Comparison of ENCODE assay signal across 8 cellular contexts in genomic region chr2:69645026-69645425, GRCh38. TPM values are rescaled to one million over a fixed set of nuclear protein-coding genes. Genes with fewer than 3 reads are reported as not detected.
A peak's percentile ranks its signal among the peaks of the same experiment; 100 is the strongest.
DNase-seq lines count a peak whose midpoint lies in the region; ATAC-seq and TF ChIP-seq lines count a peak whose summit lies in the region.

No MANE protein-coding gene starts in this region.

- DNase-seq in SK-N-SH = no peak
- DNase-seq in SK-N-MC (ENCODE audit: low read depth, low spot score) = no peak
- DNase-seq in endothelial cell (ENCODE audit: low spot score) = no peak
- DNase-seq in trophoblast cell = no peak
- no peak for DNase-seq in H7
- no peak for DNase-seq in medulla oblongata (ENCODE audit: extremely low spot score)

- H4K12ac ChIP-seq in trophoblast cell (ENCODE audit: low read depth, low read length) = no peak overlapping the region

- peaks cover 18% of the 10 kb centered on the region for H3K36me3 Mint-ChIP-seq in endothelial cell (ENCODE audit: low read depth, unreplicated experiment)

- H3K9me3 Mint-ChIP-seq in endothelial cell (ENCODE audit: unreplicated experiment) = no peaks in the 10 kb centered on the region

- peak overlapping the region; percentile 28 for H3K27ac Mint-ChIP-seq in endothelial cell (ENCODE audit: unreplicated experiment)

- H3K4me3 ChIP-seq in SK-N-SH (ENCODE audit: low read depth in 2 of 2, low read length in 1 of 2) = peak overlapping the region; percentile 84 to 93
- H3K4me3 ChIP-seq in SK-N-MC = peak overlapping the region; percentile 89
- H3K4me3 ChIP-seq in trophoblast cell (ENCODE audit: low read depth, low read length) = no peak overlapping the region
- no peak overlapping the region; the same call in 1 of the 2 replicates for H3K4me3 ChIP-seq in H7 (ENCODE audit: insufficient read depth, low read depth, low read length)

- H3K4me1 Mint-ChIP-seq in endothelial cell (ENCODE audit: unreplicated experiment) = peaks cover 36% of the 10 kb centered on the region

- no peak overlapping the region for H2BK5ac ChIP-seq in trophoblast cell (ENCODE audit: low read depth, low read length, poor library complexity)

- peaks cover 24% of the 10 kb centered on the region for H4K20me1 ChIP-seq in SK-N-SH (ENCODE audit: insufficient read depth)

- no peak overlapping the region for H2BK12ac ChIP-seq in trophoblast cell (ENCODE audit: low read length)

- H3K27ac ChIP-seq in SK-N-SH (ENCODE audit: low read depth in 2 of 2, low read length in 1 of 2) (peak overlapping the region; percentile 98 to 100; a peak in 3 of 4 replicates), SK-N-MC (peak overlapping the region; percentile 96), trophoblast cell (ENCODE audit: low read depth, low read length) (no peak overlapping the region)

- H3K9me2 ChIP-seq in SK-N-SH = no peaks in the 10 kb centered on the region

- H3K9me3 ChIP-seq in SK-N-SH (no peaks in the 10 kb centered on the region), SK-N-MC (ENCODE audit: low read depth, low read length) (no peaks in the 10 kb centered on the region), trophoblast cell (ENCODE audit: insufficient read depth, low read depth, low read length) (no peaks in the 10 kb centered on the region)

- H3K79me2 ChIP-seq in SK-N-SH (ENCODE audit: insufficient read depth) (peaks cover 42% of the 10 kb centered on the region), trophoblast cell (ENCODE audit: control insufficient read depth, insufficient read depth, low read length, poor library complexity) (peaks cover 22% of the 10 kb centered on the region)

- no peak overlapping the region for H3K18ac ChIP-seq in trophoblast cell (ENCODE audit: low read length)

- H3K4ac ChIP-seq in trophoblast cell (ENCODE audit: low read depth, low read length) = no peak overlapping the region

- POLR2A ChIA-PET in SK-N-SH (lab: Yijun Ruan, JAX) = no interaction called here

- H2BK120ac ChIP-seq in trophoblast cell (ENCODE audit: insufficient read depth, low read length, poor library complexity) = no peak overlapping the region

- H4K91ac ChIP-seq in trophoblast cell (ENCODE audit: low read depth, low read length) = no peak overlapping the region

- H3F3A ChIP-seq in SK-N-SH (replicated peaks; ENCODE audit: insufficient read depth) = peaks cover 21% of the 10 kb centered on the region

- no peak for TF ChIP-seq EP300 in SK-N-SH (IDR thresholded peaks at IDR 0.05; ENCODE audit: borderline replicate concordance in 1 of 2, low read depth in 1 of 2, low read length in 1 of 2)

- no peak overlapping the region for H2AK5ac ChIP-seq in trophoblast cell (ENCODE audit: low read length)

- 15% methylated on average over 7 of the region's 7 CpGs for WGBS in SK-N-SH (ENCODE audit: low lambda C conversion rate)
- no CpG with 5 or more reads among the region's 7 CpGs for WGBS in trophoblast cell (ENCODE audit: extremely low coverage, insufficient coverage, insufficient read length)

- CTCF ChIA-PET in SK-N-SH (lab: Yijun Ruan, JAX) = interaction anchor here (0.8 to 2.5 kb wide), 4 partner anchors 76 to 172 kb away, joined by 3 to 13 read pairs (median 6); no protein-coding TSS in a partner anchor

- H3K27me3 ChIP-seq in SK-N-SH (ENCODE audit: insufficient read depth) (no peaks in the 10 kb centered on the region), trophoblast cell (ENCODE audit: insufficient read depth, low read length) (no peaks in the 10 kb centered on the region), H7 (ENCODE audit: control insufficient read depth, insufficient read depth, low read length) (no peaks in the 10 kb centered on the region)

- no peak for TF ChIP-seq RAD21 in SK-N-SH (IDR thresholded peaks at IDR 0.05; ENCODE audit: low read length)

- H3K23ac ChIP-seq in trophoblast cell (ENCODE audit: low read length) = no peak overlapping the region

- H3K4me1 ChIP-seq in SK-N-SH (ENCODE audit: control insufficient read depth in 1 of 2, insufficient read depth in 2 of 2, low read depth in 1 of 2, low read length in 1 of 2) = peaks cover 0 to 22% of the 10 kb centered on the region in 2 experiments; a peak in 2 of 4 replicates
- peaks cover 7 to 15% of the 10 kb centered on the region in 2 experiments for H3K4me1 ChIP-seq in trophoblast cell (ENCODE audit: control insufficient read depth in 1 of 2, insufficient read depth in 2 of 2, low read length in 2 of 2)

- peaks cover 10% of the 10 kb centered on the region for H3K27me3 Mint-ChIP-seq in endothelial cell (ENCODE audit: unreplicated experiment)

- peak overlapping the region; percentile 93 for H3K4me3 Mint-ChIP-seq in endothelial cell (ENCODE audit: unreplicated experiment)

- peaks cover 0 to 3% of the 10 kb centered on the region in 2 experiments for H3K36me3 ChIP-seq in SK-N-SH (replicated peaks in 1 of 2; ENCODE audit: control insufficient read depth in 1 of 2, insufficient read depth in 2 of 2, low read length in 1 of 2)
- no peaks in the 10 kb centered on the region for H3K36me3 ChIP-seq in SK-N-MC (ENCODE audit: insufficient read depth, low read length)
- H3K36me3 ChIP-seq in trophoblast cell (ENCODE audit: control insufficient read depth in 1 of 2, insufficient read depth in 2 of 2, low read length in 2 of 2) = no peaks in the 10 kb centered on the region
- H3K36me3 ChIP-seq in H7 (replicated peaks; ENCODE audit: control insufficient read depth, insufficient read depth, low read length) = no peaks in the 10 kb centered on the region

- H3K14ac ChIP-seq in trophoblast cell (ENCODE audit: low read length) = no peak overlapping the region

- TF ChIP-seq CTCF in SK-N-SH (IDR thresholded peaks at IDR 0.05) (no peak), endothelial cell (IDR thresholded peaks at IDR 0.05; ENCODE audit: unreplicated experiment) (no peak)

- no peak overlapping the region for H4K8ac ChIP-seq in trophoblast cell (ENCODE audit: low read depth, low read length)

- H3K9ac ChIP-seq in SK-N-SH (peak overlapping the region; percentile 96), SK-N-MC (ENCODE audit: insufficient read length) (peak overlapping the region; percentile 83), trophoblast cell (ENCODE audit: low read length) (no peak overlapping the region)

- peak overlapping the region; percentile 93 for H3K4me2 ChIP-seq in SK-N-SH
- H3K4me2 ChIP-seq in trophoblast cell (ENCODE audit: low read length) = peak overlapping the region; percentile 77

- ATAC-seq in SK-N-SH treated with all-trans-retinoic acid at 6 μM for 48 hours (no peak), HG03521 (IDR thresholded peaks at IDR 0.05; ENCODE audit: unreplicated experiment) (no peak)

- H3K79me1 ChIP-seq in trophoblast cell (ENCODE audit: low read length) = peaks cover 23% of the 10 kb centered on the region

- H2AFZ ChIP-seq in SK-N-SH (ENCODE audit: low read depth) (peak overlapping the region; percentile 94), trophoblast cell (ENCODE audit: insufficient read depth, low read length, poor library complexity) (no peak overlapping the region)

TF ChIP-seq in SK-N-SH, 30 proteins besides CTCF, POLR2A, EP300 and RAD21 (continues in another document):
- TF ChIP-seq GATA2 (CRISPR knock-in tag; IDR thresholded peaks at IDR 0.05) (peak; percentile 24; the same call in 1 of the 2 replicates), YY1 (IDR thresholded peaks at IDR 0.05; ENCODE audit: low read depth) (no peak)

TF ChIP-seq in SK-N-SH treated with all-trans-retinoic acid at 6 μM for 48 hours, 23 proteins besides CTCF, POLR2A, EP300 and RAD21:
- TF ChIP-seq BACH2 (CRISPR knock-in tag; IDR thresholded peaks at IDR 0.05; ENCODE audit: borderline replicate concordance) (no peak), ZNF565 (CRISPR knock-in tag; conservative IDR thresholded peaks at IDR 0.05; ENCODE audit: low read depth) (no peak), PATZ1 (CRISPR knock-in tag; IDR thresholded peaks at IDR 0.05; ENCODE audit: borderline replicate concordance) (no peak)

RNA-seq across cellular contexts. Expression of gene AAK1, which starts 1.5 kb away (rescaled TPM):
- polyA plus RNA-seq in SK-N-SH (2012; rRNA removed) = 13.4 and 13.5 TPM in 2 replicates
- 14.5 and 16.4 TPM in 2 replicates for polyA plus RNA-seq in SK-N-SH (2012; cell fraction: cytosol; rRNA removed)
- 20.7 and 26.4 TPM in 2 replicates for polyA plus RNA-seq in SK-N-SH (2012; cell fraction: nucleus; rRNA removed)
- 144 TPM for total RNA-seq in endothelial cell (ENCODE audit: unreplicated experiment)
- 137 and 140 TPM in 2 replicates for polyA plus RNA-seq in trophoblast cell (2013)
- 16.2 and 26.5 TPM in 2 replicates for total RNA-seq in H7 (2014; rRNA removed; shearing (Covaris generic))

Comparison
In these comparisons a context has a peak if more than half of its experiments do, and no peak if none do; other contexts are left out.
1. H3K4me3 ChIP-seq: peak in SK-N-SH (2 of 2) and SK-N-MC (single experiment); none in trophoblast cell (single experiment) and H7 (single experiment).